ENCODE assay signal across 9 cellular contexts in the genomic region with DNA sequence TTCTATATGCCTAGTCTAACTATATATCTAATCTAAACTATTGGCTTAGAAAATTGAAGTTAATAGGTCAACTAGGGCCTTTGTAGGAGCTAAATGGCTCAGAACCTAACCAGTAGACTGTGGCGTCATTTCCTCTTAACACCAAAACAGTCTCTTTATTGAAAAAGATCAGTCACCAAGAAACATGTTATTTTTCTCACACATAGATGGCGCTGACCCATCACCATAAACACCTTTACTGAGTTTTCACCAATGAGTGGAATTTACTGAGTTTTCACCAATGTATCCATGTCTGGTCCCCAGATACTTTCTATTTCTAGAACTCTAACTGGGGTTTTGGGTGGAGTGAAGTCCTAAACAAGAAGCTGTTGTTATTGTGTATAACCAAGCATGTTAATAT.
A peak's percentile ranks its signal among the peaks of the same experiment; 100 is the strongest.
DNase-seq lines count a peak whose midpoint lies in the region; ATAC-seq, FAIRE-seq and TF ChIP-seq lines count a peak whose summit lies in the region.
"Had no signal": no experiment of that assay in that cellular context is flagged by ENCODE, and none has a peak within 500 bp of the region (broad histone marks: within the 10 kb centered on the region; RNA-seq: fewer than 3 reads in every experiment).

No MANE protein-coding gene starts in this region.

- FAIRE-seq in bronchial epithelial cell (lab: Jason Lieb, UNC) (no peak), GM19239 (lab: Jason Lieb, UNC) (no peak)

- peak; percentile 24 for TF ChIP-seq CTCF in bronchial epithelial cell (IDR thresholded peaks at IDR 0.05; ENCODE audit: insufficient read depth, low read length, severe bottlenecking)
- TF ChIP-seq CTCF in progenitor cell of endocrine pancreas (IDR thresholded peaks at IDR 0.05; ENCODE audit: unreplicated experiment): peak; percentile 51

- H3K4me3 ChIP-seq in bronchial epithelial cell (ENCODE audit: low read depth, low read length): no peak overlapping the region

- no peaks in the 10 kb centered on the region for H3K4me1 Mint-ChIP-seq in progenitor cell of endocrine pancreas (ENCODE audit: low read depth)

- no peak overlapping the region for H3K27ac Mint-ChIP-seq in progenitor cell of endocrine pancreas

- peaks cover 3% of the 10 kb centered on the region for H3K9me3 Mint-ChIP-seq in progenitor cell of endocrine pancreas (ENCODE audit: low read depth)

- DNase-seq in DMS 273 (lab: John Stamatoyannopoulos, UW; ENCODE audit: unreplicated experiment) (peak; percentile 53), DMS 273 treated with DMSO at 0.1 percent for 48 hours (lab: John Stamatoyannopoulos, UW) (no peak), M059J (ENCODE audit: low read depth) (peak; percentile 64), bronchial epithelial cell (ENCODE audit: low read depth) (peak; percentile 32), progenitor cell of endocrine pancreas (ENCODE audit: low spot score, unreplicated experiment) (no peak), GM19239 (ENCODE audit: insufficient read length, low spot score) (no peak), GF-D8 (lab: John Stamatoyannopoulos, UW) (no peak)
- DNase-seq: 8988T had no signal

- H3K36me3 Mint-ChIP-seq in progenitor cell of endocrine pancreas (ENCODE audit: insufficient read depth): peaks cover 2% of the 10 kb centered on the region

- no peak overlapping the region for H3K4me3 Mint-ChIP-seq in progenitor cell of endocrine pancreas (ENCODE audit: low read depth)

- ATAC-seq in GM21423 (IDR thresholded peaks at IDR 0.05; ENCODE audit: unreplicated experiment): no peak

- H3K27me3 ChIP-seq in bronchial epithelial cell (ENCODE audit: control insufficient read depth, insufficient read depth, low read length): no peaks in the 10 kb centered on the region

- H3K27me3 Mint-ChIP-seq in progenitor cell of endocrine pancreas: no peaks in the 10 kb centered on the region

- no peaks in the 10 kb centered on the region for H3K36me3 ChIP-seq in bronchial epithelial cell (ENCODE audit: control insufficient read depth, insufficient read depth, low read length)

Comparison
In these comparisons a context has a peak if more than half of its experiments do, and no peak if none do; other contexts are left out.
1. DNase-seq: peak in DMS 273 (single experiment), M059J (single experiment) and bronchial epithelial cell (single experiment); none in DMS 273 treated with DMSO at 0.1 percent for 48 hours (single experiment), progenitor cell of endocrine pancreas (single experiment), GM19239 (single experiment) and GF-D8 (single experiment).